Comparison of ENCODE assay signal across 13 cellular contexts in the genomic region with DNA sequence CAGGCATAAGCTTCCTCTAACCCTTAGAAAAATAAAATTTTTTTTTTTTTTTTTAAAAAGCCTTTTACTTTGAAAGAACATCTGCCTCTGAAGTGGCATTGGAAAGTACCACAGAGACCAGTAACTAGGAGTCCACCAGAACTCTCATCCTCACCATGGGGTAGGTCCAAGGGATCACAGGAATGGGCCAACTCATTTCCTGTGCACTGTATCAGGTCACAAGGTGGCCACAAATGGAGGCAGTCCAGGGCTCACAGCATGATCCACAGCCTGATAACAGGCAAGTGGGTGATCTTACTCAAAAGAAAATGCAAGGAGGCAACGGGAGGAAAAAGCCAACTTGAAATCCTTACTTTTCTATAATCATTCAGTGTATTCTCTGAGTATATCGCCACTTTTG. TPM values are rescaled to one million over a fixed set of nuclear protein-coding genes. Genes with fewer than 3 reads are reported as not detected.
DNase-seq lines count a peak whose midpoint lies in the region; ATAC-seq lines count a peak whose summit lies in the region.
"Not testable (repeated sequence)": the region's sequence is repeated elsewhere in the genome, so short reads cannot be mapped to it uniquely, and the experiment has no call there.
"Had no signal": no experiment of that assay in that cellular context is flagged by ENCODE, and none has a peak within 500 bp of the region (broad histone marks: within the 10 kb centered on the region; RNA-seq: fewer than 3 reads in every experiment).

No MANE protein-coding gene starts in this region.

- H3K27ac ChIP-seq in CD4-positive, alpha-beta memory T cell (ENCODE audit: low read depth, low read length), result peak overlapping the region; percentile 69

- POLR2A ChIA-PET in CD4-positive, alpha-beta memory T cell (lab: Charles Lee; ENCODE audit: partially characterized antibody), result interaction anchor here (0.6 to 1.0 kb wide), 3 partner anchors 31 to 173 kb away, joined by 3 to 4 read pairs (median 3); no protein-coding TSS in a partner anchor
- POLR2A ChIA-PET in activated CD4-positive, alpha-beta T cell treated with anti-CD3 and anti-CD28 coated beads, Interleukin-2, amount 10 ng/mL, durations not matched to agents 7 days and 5 days (lab: Charles Lee); activated naive CD8-positive, alpha-beta T cell treated with anti-CD3 and anti-CD28 coated beads, Interleukin-2, amount 10 ng/mL, durations not matched to agents 7 days and 5 days (lab: Charles Lee): not testable (repeated sequence)

- not testable (repeated sequence) for H3K27me3 ChIP-seq in CD4-positive, alpha-beta memory T cell (ENCODE audit: insufficient read depth, low read length)

- peaks cover 26 to 36% of the 10 kb centered on the region in 2 donors for H3K36me3 Mint-ChIP-seq in CD4-positive, alpha-beta memory T cell
- H3K36me3 Mint-ChIP-seq in activated CD4-positive, alpha-beta T cell treated with anti-CD3 and anti-CD28 coated beads, Interleukin-2, amount 10 ng/mL, durations not matched to agents 7 days and 5 days (ENCODE audit: low read depth), result peaks cover 13% of the 10 kb centered on the region
- H3K36me3 Mint-ChIP-seq in activated T-cell treated with anti-CD3 and anti-CD28 coated beads, Interleukin-2, amount 50 U/mL, for 72 hours (ENCODE audit: insufficient read depth in 2 of 2); activated naive CD8-positive, alpha-beta T cell treated with anti-CD3 and anti-CD28 coated beads, Interleukin-2, amount 10 ng/mL, durations not matched to agents 7 days and 5 days; effector memory CD8-positive, alpha-beta T cell (ENCODE audit: insufficient read depth): not testable (repeated sequence)

- peak overlapping the region in 2 of 7 donors; percentile 81 to 95 for H3K27ac Mint-ChIP-seq in CD4-positive, alpha-beta memory T cell
- H3K27ac Mint-ChIP-seq in activated CD4-positive, alpha-beta T cell treated with anti-CD3 and anti-CD28 coated beads, Interleukin-2, amount 10 ng/mL, durations not matched to agents 7 days and 5 days; activated T-cell treated with anti-CD3 and anti-CD28 coated beads, Interleukin-2, amount 50 U/mL, for 72 hours; activated naive CD8-positive, alpha-beta T cell treated with anti-CD3 and anti-CD28 coated beads, Interleukin-2, amount 10 ng/mL, durations not matched to agents 7 days and 5 days: not testable (repeated sequence)
- peak overlapping the region in 1 of 2 donors; percentile 80 for H3K27ac Mint-ChIP-seq in effector memory CD8-positive, alpha-beta T cell

- ATAC-seq in activated T-cell treated with anti-CD3 and anti-CD28 coated beads, Interleukin-2, amount 50 U/mL, for 72 hours (replicated peaks in 1 of 2), result peak; percentile 52 to 60
- ATAC-seq in activated naive CD8-positive, alpha-beta T cell treated with anti-CD3 and anti-CD28 coated beads, Interleukin-2, amount 10 ng/mL, durations not matched to agents 7 days and 5 days (ENCODE audit: low read depth), result peak; percentile 53
- peak; percentile 43 for ATAC-seq in effector memory CD8-positive, alpha-beta T cell (replicated peaks)
- ATAC-seq in stimulated activated naive CD8-positive, alpha-beta T cell treated with anti-CD3 and anti-CD28 coated beads, Interleukin-15, Interleukin-2, amounts not matched to agents 100 U/mL and 50 U/mL, for 24 hours, result peak; percentile 36

- intact Hi-C loops in CD4-positive, alpha-beta memory T cell (cut with micrococcal nuclease), result loop anchor here (2.0 to 5.0 kb wide), 2 partner anchors 25 to 37 kb away; partner anchors contain the start of gene CARD16

- peak overlapping the region; percentile 55 to 79 for H3K4me3 ChIP-seq in CD4-positive, alpha-beta memory T cell (ENCODE audit: low read length in 2 of 2)

- not testable (repeated sequence) for DNase-seq in CD4-positive, alpha-beta memory T cell; activated CD4-positive, alpha-beta T cell treated with anti-CD3 and anti-CD28 coated beads, Interleukin-2, amount 10 ng/mL, durations not matched to agents 7 days and 5 days; activated T-cell treated with anti-CD3 and anti-CD28 coated beads, Interleukin-2, amount 50 U/mL, for 72 hours; activated naive CD8-positive, alpha-beta T cell treated with anti-CD3 and anti-CD28 coated beads, Interleukin-2, amount 10 ng/mL, durations not matched to agents 7 days and 5 days; effector memory CD8-positive, alpha-beta T cell; stimulated activated naive CD8-positive, alpha-beta T cell treated with anti-CD3 and anti-CD28 coated beads, Interleukin-15, Interleukin-2, amounts not matched to agents 100 U/mL and 50 U/mL, for 24 hours
- peak; percentile 45 for DNase-seq in M059J (ENCODE audit: low read depth)

- CTCF ChIA-PET in CD4-positive, alpha-beta memory T cell (lab: Charles Lee; ENCODE audit: partially characterized antibody), result interaction anchor here (1.0 to 2.1 kb wide), 2 partner anchors 101 to 123 kb away, joined by 3 to 5 read pairs; partner anchors contain the start of gene CASP4
- CTCF ChIA-PET in activated CD4-positive, alpha-beta T cell treated with anti-CD3 and anti-CD28 coated beads, Interleukin-2, amount 10 ng/mL, durations not matched to agents 7 days and 5 days (lab: Charles Lee), result not testable (repeated sequence)

- not testable (repeated sequence) for H3K9me3 Mint-ChIP-seq in CD4-positive, alpha-beta memory T cell; activated CD4-positive, alpha-beta T cell treated with anti-CD3 and anti-CD28 coated beads, Interleukin-2, amount 10 ng/mL, durations not matched to agents 7 days and 5 days; activated T-cell treated with anti-CD3 and anti-CD28 coated beads, Interleukin-2, amount 50 U/mL, for 72 hours; activated naive CD8-positive, alpha-beta T cell treated with anti-CD3 and anti-CD28 coated beads, Interleukin-2, amount 10 ng/mL, durations not matched to agents 7 days and 5 days; effector memory CD8-positive, alpha-beta T cell

- peaks cover 53% of the 10 kb centered on the region for H3K4me1 ChIP-seq in CD4-positive, alpha-beta memory T cell (ENCODE audit: insufficient read depth, low read length)

- H3K9me3 ChIP-seq in CD4-positive, alpha-beta memory T cell (ENCODE audit: control insufficient read depth in 1 of 2, low read length in 2 of 2), result not testable (repeated sequence)

- not testable (repeated sequence) for H3K27me3 Mint-ChIP-seq in CD4-positive, alpha-beta memory T cell; activated CD4-positive, alpha-beta T cell treated with anti-CD3 and anti-CD28 coated beads, Interleukin-2, amount 10 ng/mL, durations not matched to agents 7 days and 5 days; activated T-cell treated with anti-CD3 and anti-CD28 coated beads, Interleukin-2, amount 50 U/mL, for 72 hours (ENCODE audit: low read depth); activated naive CD8-positive, alpha-beta T cell treated with anti-CD3 and anti-CD28 coated beads, Interleukin-2, amount 10 ng/mL, durations not matched to agents 7 days and 5 days; effector memory CD8-positive, alpha-beta T cell

- peak overlapping the region; percentile 91 to 100 (median 96) for H3K4me3 Mint-ChIP-seq in CD4-positive, alpha-beta memory T cell
- H3K4me3 Mint-ChIP-seq in activated CD4-positive, alpha-beta T cell treated with anti-CD3 and anti-CD28 coated beads, Interleukin-2, amount 10 ng/mL, durations not matched to agents 7 days and 5 days, result peak overlapping the region; percentile 76
- H3K4me3 Mint-ChIP-seq in activated T-cell treated with anti-CD3 and anti-CD28 coated beads, Interleukin-2, amount 50 U/mL, for 72 hours, result peak overlapping the region in 1 of 2 donors; percentile 72
- not testable (repeated sequence) for H3K4me3 Mint-ChIP-seq in activated naive CD8-positive, alpha-beta T cell treated with anti-CD3 and anti-CD28 coated beads, Interleukin-2, amount 10 ng/mL, durations not matched to agents 7 days and 5 days; effector memory CD8-positive, alpha-beta T cell

- H3K4me1 Mint-ChIP-seq in CD4-positive, alpha-beta memory T cell, result peaks cover 30 to 57% (median 38%) of the 10 kb centered on the region in 4 donors
- H3K4me1 Mint-ChIP-seq in activated CD4-positive, alpha-beta T cell treated with anti-CD3 and anti-CD28 coated beads, Interleukin-2, amount 10 ng/mL, durations not matched to agents 7 days and 5 days, result peaks cover 22% of the 10 kb centered on the region
- H3K4me1 Mint-ChIP-seq in activated T-cell treated with anti-CD3 and anti-CD28 coated beads, Interleukin-2, amount 50 U/mL, for 72 hours (ENCODE audit: low read depth), result peaks cover 18% of the 10 kb centered on the region
- peaks cover 13% of the 10 kb centered on the region for H3K4me1 Mint-ChIP-seq in activated naive CD8-positive, alpha-beta T cell treated with anti-CD3 and anti-CD28 coated beads, Interleukin-2, amount 10 ng/mL, durations not matched to agents 7 days and 5 days
- H3K4me1 Mint-ChIP-seq in effector memory CD8-positive, alpha-beta T cell (ENCODE audit: low read depth in 2 of 2), result peaks cover 12 to 14% of the 10 kb centered on the region in 2 donors

- not testable (repeated sequence) for H3K36me3 ChIP-seq in CD4-positive, alpha-beta memory T cell (ENCODE audit: insufficient read depth, low read length)

RNA-seq across cellular contexts. Expression of gene CARD16, which starts 24.6 kb away (rescaled TPM):
- 10 to 100 TPM; 56.1 to 59.0 TPM for total RNA-seq in CD4-positive, alpha-beta memory T cell
- polyA plus RNA-seq in CD4-positive, alpha-beta memory T cell, result 100 to 1,000 TPM; 190 to 219 TPM
- 18.9 and 23.4 TPM in 2 replicates for total RNA-seq in M059J (2014; rRNA removed; shearing (Covaris generic))
- 10 to 100 TPM; 92.5 to 98.8 TPM for total RNA-seq in activated CD4-positive, alpha-beta T cell treated with anti-CD3 and anti-CD28 coated beads, Interleukin-2, amount 10 ng/mL, durations not matched to agents 7 days and 5 days
- 10 to 100 TPM in 1 of 2 donors, 1 to 10 TPM in 1; 8.0 to 10.8 TPM for total RNA-seq in activated T-cell treated with anti-CD3 and anti-CD28 coated beads, Interleukin-2, amount 50 U/mL, for 72 hours
- total RNA-seq in activated naive CD8-positive, alpha-beta T cell treated with anti-CD3 and anti-CD28 coated beads, Interleukin-2, amount 10 ng/mL, durations not matched to agents 7 days and 5 days, result 10 to 100 TPM; 72.5 to 83.7 TPM
- total RNA-seq: H1, HepG2 had no signal
- polyA plus RNA-seq: A549, H1 had no signal

RNA-seq across cellular contexts. Expression of gene CASP1, which starts 34.8 kb away (rescaled TPM):
- total RNA-seq in CD4-positive, alpha-beta memory T cell, result 10 to 100 TPM; 74.8 to 96.8 TPM
- 100 to 1,000 TPM; 126 to 195 TPM for polyA plus RNA-seq in CD4-positive, alpha-beta memory T cell
- 24.8 and 32.0 TPM in 2 replicates for total RNA-seq in M059J (2014; rRNA removed; shearing (Covaris generic))
- 100 to 1,000 TPM; 101 to 106 TPM for total RNA-seq in activated CD4-positive, alpha-beta T cell treated with anti-CD3 and anti-CD28 coated beads, Interleukin-2, amount 10 ng/mL, durations not matched to agents 7 days and 5 days
- 10 to 100 TPM; 20.4 to 23.9 TPM for total RNA-seq in activated T-cell treated with anti-CD3 and anti-CD28 coated beads, Interleukin-2, amount 50 U/mL, for 72 hours
- total RNA-seq in activated naive CD8-positive, alpha-beta T cell treated with anti-CD3 and anti-CD28 coated beads, Interleukin-2, amount 10 ng/mL, durations not matched to agents 7 days and 5 days, result 10 to 100 TPM; 93.6 to 98.6 TPM
- total RNA-seq: H1 had no signal
- polyA plus RNA-seq: H1 had no signal

RNA-seq across cellular contexts. Expression of gene CASP5, which starts 46.8 kb away (rescaled TPM):
- not detected for total RNA-seq in CD4-positive, alpha-beta memory T cell
- polyA plus RNA-seq in CD4-positive, alpha-beta memory T cell, result not detected
- total RNA-seq in M059J (2014; rRNA removed; shearing (Covaris generic)), result not detected in 2 replicates
- not detected for total RNA-seq in activated CD4-positive, alpha-beta T cell treated with anti-CD3 and anti-CD28 coated beads, Interleukin-2, amount 10 ng/mL, durations not matched to agents 7 days and 5 days
- not detected for total RNA-seq in activated T-cell treated with anti-CD3 and anti-CD28 coated beads, Interleukin-2, amount 50 U/mL, for 72 hours
- not detected for total RNA-seq in activated naive CD8-positive, alpha-beta T cell treated with anti-CD3 and anti-CD28 coated beads, Interleukin-2, amount 10 ng/mL, durations not matched to agents 7 days and 5 days
- total RNA-seq: Daoy, H1, HepG2, HFFc6, HT1080 had no signal
- polyA plus RNA-seq: A549, H1, HepG2 had no signal
